ENCODE assay signal across 33 cellular contexts in genomic region chr3:98777286-98777685, GRCh38. TPM values are rescaled to one million over a fixed set of nuclear protein-coding genes. Genes with fewer than 3 reads are reported as not detected.
DNase-seq lines count a peak whose midpoint lies in the region; ATAC-seq and TF ChIP-seq lines count a peak whose summit lies in the region.
"Had no signal": no experiment of that assay in that cellular context is flagged by ENCODE, and none has a peak within 500 bp of the region (broad histone marks: within the 10 kb centered on the region; RNA-seq: fewer than 3 reads in every experiment).

No MANE protein-coding gene starts in this region.

- no peaks in the 10 kb centered on the region for H3K36me3 ChIP-seq in ascending aorta
- no peaks in the 10 kb centered on the region for H3K36me3 ChIP-seq in smooth muscle cell (ENCODE audit: low read depth)
- H3K36me3 ChIP-seq: MG63, neural progenitor cell, Peyer's patch, right atrium auricular region, vagina had no signal

- no peaks in the 10 kb centered on the region for H3K9me3 Mint-ChIP-seq in Calu3 (ENCODE audit: low read depth, unreplicated experiment)
- H3K9me3 Mint-ChIP-seq: activated CD4-positive, alpha-beta T cell treated with anti-CD3 and anti-CD28 coated beads, Interleukin-2, amount 10 ng/mL, durations not matched to agents 7 days and 5 days; activated T-cell treated with anti-CD3 and anti-CD28 coated beads, Interleukin-2, amount 50 U/mL, for 24 hours; central memory CD8-positive, alpha-beta T cell; memory B cell; neural progenitor cell; WTC11 had no signal

- H3K9me3 ChIP-seq in ascending aorta (no peaks in the 10 kb centered on the region), smooth muscle cell (replicated peaks; ENCODE audit: low read depth) (no peaks in the 10 kb centered on the region)
- H3K9me3 ChIP-seq: MG63, Peyer's patch, right atrium auricular region, spleen, vagina had no signal

- peak overlapping the region; percentile 86 for H3K9ac ChIP-seq in smooth muscle cell (ENCODE audit: low read depth)
- H3K9ac ChIP-seq: neural progenitor cell had no signal

- H3K79me2 ChIP-seq in smooth muscle cell (ENCODE audit: low read depth) = no peaks in the 10 kb centered on the region

- no peaks in the 10 kb centered on the region for H3K27me3 Mint-ChIP-seq in Calu3 (ENCODE audit: unreplicated experiment)

- intact Hi-C loops in Calu3 (cut with micrococcal nuclease; ENCODE audit: unreplicated experiment) (loop anchor here (5.0 kb wide), 1 partner anchor 35 kb away; no protein-coding TSS in a partner anchor), ascending aorta (cut with DNase I) (loop anchor here (2.0 to 5.0 kb wide), 2 partner anchors 44 to 90 kb away; no protein-coding TSS in a partner anchor)

- H4K20me1 ChIP-seq in smooth muscle cell (ENCODE audit: low read depth) = no peaks in the 10 kb centered on the region

- DNase-seq in Calu3 (peak; percentile 62), ascending aorta (ENCODE audit: low spot score in 2 of 2) (no peak), kidney tubule cell (ENCODE audit: low spot score) (peak; percentile 61), smooth muscle cell (lab: John Stamatoyannopoulos, UW; ENCODE audit: unreplicated experiment) (no peak), NCI-H1417 treated with DMSO at 0.1 percent for 48 hours (lab: John Stamatoyannopoulos, UW) (no peak), NCI-H2029 treated with DMSO at 0.1 percent for 48 hours (lab: John Stamatoyannopoulos, UW) (no peak), GF-D8 (lab: John Stamatoyannopoulos, UW) (no peak)
- DNase-seq: activated CD4-positive, alpha-beta T cell treated with anti-CD3 and anti-CD28 coated beads, Interleukin-2, amount 10 ng/mL, durations not matched to agents 7 days and 5 days; activated effector memory CD4-positive, alpha-beta T cell treated with anti-CD3 and anti-CD28 coated beads, Interleukin-2, amount 50 U/mL, for 16 hours; activated T-cell treated with anti-CD3 and anti-CD28 coated beads, Interleukin-2, amount 50 U/mL, for 24 hours; DMS53; KG1; kidney glomerular epithelial cell; NCI-H2081; NCI-H2227 treated with DMSO at 0.1 percent for 48 hours; NCI-H526 treated with DMSO at 0.1 percent for 48 hours; Peyer's patch; SHP77 treated with DMSO at 0.1 percent for 48 hours; spleen; stimulated activated CD4-positive, alpha-beta T cell treated with anti-CD3 and anti-CD28 coated beads, Interleukin-2, amount 100 ng/mL, for 24 hours; stimulated activated naive CD8-positive, alpha-beta T cell treated with anti-CD3 and anti-CD28 coated beads, Interleukin-15, Interleukin-2, amounts not matched to agents 100 U/mL and 50 U/mL, for 24 hours; SW 1271; T1000 had no signal

- 98% methylated on average over 2 of the region's 2 CpGs for WGBS in smooth muscle cell (ENCODE audit: low lambda C conversion rate)

- no peaks in the 10 kb centered on the region for H3K36me3 Mint-ChIP-seq in Calu3 (ENCODE audit: insufficient read depth, unreplicated experiment)
- H3K36me3 Mint-ChIP-seq: activated naive CD8-positive, alpha-beta T cell; memory B cell had no signal

- H3K27ac ChIP-seq in ascending aorta (peak overlapping the region; percentile 76 to 77), smooth muscle cell (ENCODE audit: low read depth) (peak overlapping the region; percentile 97)
- H3K27ac ChIP-seq: neural progenitor cell, Peyer's patch, spleen had no signal

- H3K27ac Mint-ChIP-seq in Calu3 (ENCODE audit: unreplicated experiment) = peak overlapping the region; percentile 60
- H3K27ac Mint-ChIP-seq: activated CD4-positive, alpha-beta T cell treated with anti-CD3 and anti-CD28 coated beads, Interleukin-2, amount 10 ng/mL, durations not matched to agents 7 days and 5 days; activated naive CD8-positive, alpha-beta T cell; activated T-cell treated with anti-CD3 and anti-CD28 coated beads, Interleukin-2, amount 50 U/mL, for 24 hours; memory B cell; neural progenitor cell; WTC11 had no signal

- peak overlapping the region; percentile 21 for H3K4me3 Mint-ChIP-seq in Calu3 (ENCODE audit: low read depth, unreplicated experiment)
- H3K4me3 Mint-ChIP-seq: activated CD4-positive, alpha-beta T cell treated with anti-CD3 and anti-CD28 coated beads, Interleukin-2, amount 10 ng/mL, durations not matched to agents 7 days and 5 days; activated naive CD8-positive, alpha-beta T cell; activated T-cell treated with anti-CD3 and anti-CD28 coated beads, Interleukin-2, amount 50 U/mL, for 24 hours; central memory CD8-positive, alpha-beta T cell; memory B cell; neural progenitor cell; WTC11 had no signal

- ATAC-seq in HG03378 (IDR thresholded peaks at IDR 0.05; ENCODE audit: unreplicated experiment) = no peak
- ATAC-seq: stimulated activated naive CD8-positive, alpha-beta T cell treated with anti-CD3 and anti-CD28 coated beads, Interleukin-15, Interleukin-2, amounts not matched to agents 100 U/mL and 50 U/mL, for 24 hours; WTC11 had no signal

- peaks cover 36% of the 10 kb centered on the region for H3K4me1 Mint-ChIP-seq in Calu3 (ENCODE audit: low read depth, unreplicated experiment)
- H3K4me1 Mint-ChIP-seq: central memory CD8-positive, alpha-beta T cell; memory B cell had no signal

- peak overlapping the region; percentile 68 for H3K4me2 ChIP-seq in smooth muscle cell
- H3K4me2 ChIP-seq: neural progenitor cell had no signal

- H3K4me1 ChIP-seq in ascending aorta (peaks cover 13 to 45% of the 10 kb centered on the region in 2 donors), smooth muscle cell (ENCODE audit: low read depth) (peaks cover 10% of the 10 kb centered on the region)
- H3K4me1 ChIP-seq: neural progenitor cell, Peyer's patch had no signal

- BruUV-seq in Calu3 (replicated peaks; lab: Mats Ljungman, UMichigan) = no TSS peak

- H3K27me3 ChIP-seq in ascending aorta = no peaks in the 10 kb centered on the region
- H3K27me3 ChIP-seq in smooth muscle cell (ENCODE audit: low read depth) = no peaks in the 10 kb centered on the region
- H3K27me3 ChIP-seq: MG63, neural progenitor cell, Peyer's patch, right atrium auricular region, spleen, vagina had no signal

- H3K4me3 ChIP-seq in ascending aorta = no peak overlapping the region
- no peak overlapping the region for H3K4me3 ChIP-seq in smooth muscle cell
- H3K4me3 ChIP-seq: MG63, neural progenitor cell, Peyer's patch, right atrium auricular region, spleen, vagina had no signal

- CTCF ChIA-PET in Calu3 (lab: Charles Lee) = interaction anchor here (0.5 to 1.2 kb wide), 3 partner anchors 13 to 759 kb away, joined by 4 to 5 read pairs (median 4); no protein-coding TSS in a partner anchor

- TF ChIP-seq CTCF in Calu3 (IDR thresholded peaks at IDR 0.05; ENCODE audit: unreplicated experiment) (no peak), ascending aorta (IDR thresholded peaks at IDR 0.05) (no peak), smooth muscle cell (IDR thresholded peaks at IDR 0.05; ENCODE audit: borderline replicate concordance, insufficient read depth, poor library complexity, severe bottlenecking) (no peak)

- H3F3A ChIP-seq in smooth muscle cell (ENCODE audit: low read depth) = peaks cover 25% of the 10 kb centered on the region

- no peak overlapping the region for H2AFZ ChIP-seq in smooth muscle cell (ENCODE audit: low read depth)
- H2AFZ ChIP-seq: neural progenitor cell had no signal

RNA-seq across cellular contexts. Expression of gene ST3GAL6, which starts 14.1 kb away (rescaled TPM):
- 1.7 and 3.2 TPM in 2 replicates for total RNA-seq in Calu3 (2022)
- total RNA-seq in ascending aorta = 2.7 TPM
- total RNA-seq in smooth muscle cell = 29.4 and 40.7 TPM in 2 replicates
- 19.4 and 24.7 TPM in 2 replicates for polyA plus RNA-seq in smooth muscle cell
- polyA plus RNA-seq: BJ had no signal

Comparison
In these comparisons a context has a peak if more than half of its experiments do, and no peak if none do; other contexts are left out.
1. DNase-seq: peak in Calu3 (single experiment) and kidney tubule cell (single experiment); none in ascending aorta (0 of 2), smooth muscle cell (single experiment), NCI-H1417 treated with DMSO at 0.1 percent for 48 hours (single experiment), NCI-H2029 treated with DMSO at 0.1 percent for 48 hours (single experiment) and GF-D8 (single experiment).